In genomic region chr2:240566203-240567136, GRCh38 we compare ENCODE assay signal across 1 cellular context.
TF ChIP-seq lines count a peak whose summit lies in the region.

No MANE protein-coding gene starts in this region.

TF ChIP-seq in HepG2, 621 proteins besides CTCF, POLR2A, EP300 and RAD21 (continued from another document and continues in another):
- no peak for TF ChIP-seq HMG20B (CRISPR knock-in tag; conservative IDR thresholded peaks at IDR 0.05)
- no peak for TF ChIP-seq EEA1 (CRISPR knock-in tag; IDR thresholded peaks at IDR 0.05; ENCODE audit: borderline replicate concordance)
- no peak for TF ChIP-seq DNMT3B (CRISPR knock-in tag; conservative IDR thresholded peaks at IDR 0.05)
- no peak for TF ChIP-seq ZBTB46 (CRISPR knock-in tag; IDR thresholded peaks at IDR 0.05; ENCODE audit: borderline replicate concordance)
- TF ChIP-seq FOSL1 (CRISPR knock-in tag; IDR thresholded peaks at IDR 0.05; ENCODE audit: borderline replicate concordance), result no peak
- no peak; the same call in 1 of the 2 replicates for TF ChIP-seq CREM (IDR thresholded peaks at IDR 0.05)
- TF ChIP-seq CREM (CRISPR knock-in tag; IDR thresholded peaks at IDR 0.05), result no peak
- no peak; the same call in 1 of the 2 replicates for TF ChIP-seq ZFP91 (CRISPR knock-in tag; IDR thresholded peaks at IDR 0.05; ENCODE audit: borderline replicate concordance)
- no peak for TF ChIP-seq MIXL1 (CRISPR knock-in tag; IDR thresholded peaks at IDR 0.05)
- TF ChIP-seq ZNF747 (CRISPR knock-in tag; IDR thresholded peaks at IDR 0.05; ENCODE audit: borderline replicate concordance), result 0 out of 2 replicates have a peak, but pooled peaks have one; percentile 19
- TF ChIP-seq TEAD3 (CRISPR knock-in tag; optimal IDR thresholded peaks at IDR 0.05; ENCODE audit: borderline replicate concordance), result peak; percentile 56
- no peak for TF ChIP-seq SOX13 (IDR thresholded peaks at IDR 0.05)
- no peak for TF ChIP-seq SOX13 (CRISPR knock-in tag; conservative IDR thresholded peaks at IDR 0.05 in 1 of 2, IDR thresholded peaks at IDR 0.05 in 1 of 2)
- TF ChIP-seq ZNF878 (CRISPR knock-in tag; IDR thresholded peaks at IDR 0.05), result 0 out of 2 replicates have a peak, but pooled peaks have one; percentile 46
- TF ChIP-seq ZNF749 (CRISPR knock-in tag; IDR thresholded peaks at IDR 0.05; ENCODE audit: borderline replicate concordance), result no peak
- no peak for TF ChIP-seq ZNF124 (CRISPR knock-in tag; IDR thresholded peaks at IDR 0.05)
- no peak for TF ChIP-seq SIX1 (CRISPR knock-in tag; IDR thresholded peaks at IDR 0.05; ENCODE audit: borderline replicate concordance)
- TF ChIP-seq ZSCAN21 (CRISPR knock-in tag; IDR thresholded peaks at IDR 0.05; ENCODE audit: borderline replicate concordance), result peak; percentile 63; the same call in 1 of the 2 replicates
- TF ChIP-seq ARID5B (CRISPR knock-in tag; IDR thresholded peaks at IDR 0.05), result 0 out of 2 replicates have a peak, but pooled peaks have one; percentile 9
- peak; percentile 38; the same call in 1 of the 2 replicates for TF ChIP-seq FOXK1 (CRISPR knock-in tag; IDR thresholded peaks at IDR 0.05; ENCODE audit: borderline replicate concordance, low read depth)
- no peak for TF ChIP-seq NR1H2 (CRISPR knock-in tag; IDR thresholded peaks at IDR 0.05; ENCODE audit: borderline replicate concordance, low read depth)
- TF ChIP-seq ARID3A (IDR thresholded peaks at IDR 0.05; ENCODE audit: low read depth, low read length), result no peak
- TF ChIP-seq JUND (CRISPR knock-in tag; IDR thresholded peaks at IDR 0.05), result no peak
- TF ChIP-seq MXI1 (IDR thresholded peaks at IDR 0.05; ENCODE audit: borderline replicate concordance, low read depth, low read length), result peak; percentile 90; the same call in 2 of the 3 replicates
- no peak for TF ChIP-seq ZNF180 (CRISPR knock-in tag; IDR thresholded peaks at IDR 0.05; ENCODE audit: borderline replicate concordance, low read depth)
- peak; percentile 46 to 53; a peak in 3 of 4 replicates for TF ChIP-seq HMGXB4 (CRISPR knock-in tag; IDR thresholded peaks at IDR 0.05; ENCODE audit: borderline replicate concordance in 1 of 2, low read depth in 1 of 2)
- no peak for TF ChIP-seq JARID2 (CRISPR knock-in tag; IDR thresholded peaks at IDR 0.05; ENCODE audit: insufficient replicate concordance)
- TF ChIP-seq ONECUT2 (CRISPR knock-in tag; IDR thresholded peaks at IDR 0.05), result no peak
- peak; percentile 74; the same call in 1 of the 2 replicates for TF ChIP-seq TGIF2 (CRISPR knock-in tag; IDR thresholded peaks at IDR 0.05)
- no peak for TF ChIP-seq ZNF382 (CRISPR knock-in tag; IDR thresholded peaks at IDR 0.05; ENCODE audit: borderline replicate concordance)
- no peak for TF ChIP-seq ZSCAN5A (CRISPR knock-in tag; IDR thresholded peaks at IDR 0.05; ENCODE audit: borderline replicate concordance)
- TF ChIP-seq ZNF710 (CRISPR knock-in tag; IDR thresholded peaks at IDR 0.05; ENCODE audit: borderline replicate concordance), result no peak
- TF ChIP-seq ZNF577 (CRISPR knock-in tag; IDR thresholded peaks at IDR 0.05; ENCODE audit: borderline replicate concordance, low read depth), result no peak
- TF ChIP-seq RAD51 (IDR thresholded peaks at IDR 0.05; ENCODE audit: borderline replicate concordance), result no peak
- peak; percentile 86 for TF ChIP-seq SAP130 (CRISPR knock-in tag; IDR thresholded peaks at IDR 0.05; ENCODE audit: low read depth)
- no peak for TF ChIP-seq SATB2 (CRISPR knock-in tag; IDR thresholded peaks at IDR 0.05)
- 0 out of 2 replicates have a peak, but pooled peaks have one; percentile 11 for TF ChIP-seq SUZ12 (IDR thresholded peaks at IDR 0.05; ENCODE audit: low read depth, low read length)
- peak; percentile 34; the same call in 1 of the 2 replicates for TF ChIP-seq SALL2 (CRISPR knock-in tag; IDR thresholded peaks at IDR 0.05)
- TF ChIP-seq TFDP2 (CRISPR knock-in tag; IDR thresholded peaks at IDR 0.05), result 0 out of 2 replicates have a peak, but pooled peaks have one; percentile 27
- no peak for TF ChIP-seq HINFP (CRISPR knock-in tag; IDR thresholded peaks at IDR 0.05; ENCODE audit: low read depth)
- TF ChIP-seq ZNF549 (CRISPR knock-in tag; IDR thresholded peaks at IDR 0.05), result no peak
- TF ChIP-seq SMARCE1 (IDR thresholded peaks at IDR 0.05; ENCODE audit: borderline replicate concordance), result no peak
- TF ChIP-seq CHCHD3 (CRISPR knock-in tag; IDR thresholded peaks at IDR 0.05), result no peak
- TF ChIP-seq HIC2 (CRISPR knock-in tag; IDR thresholded peaks at IDR 0.05; ENCODE audit: low read depth), result peak; percentile 82; the same call in 1 of the 2 replicates
